1 cellular context compared by ENCODE assay signal in genomic region chr15:50778089-50778488, GRCh38.
TF ChIP-seq lines count a peak whose summit lies in the region.

No MANE protein-coding gene starts in this region.

TF ChIP-seq in SK-N-SH treated with all-trans-retinoic acid at 6 μM for 48 hours, 23 proteins besides CTCF, POLR2A, EP300 and RAD21 (continued from another document):
- TF ChIP-seq, protein P1, sequence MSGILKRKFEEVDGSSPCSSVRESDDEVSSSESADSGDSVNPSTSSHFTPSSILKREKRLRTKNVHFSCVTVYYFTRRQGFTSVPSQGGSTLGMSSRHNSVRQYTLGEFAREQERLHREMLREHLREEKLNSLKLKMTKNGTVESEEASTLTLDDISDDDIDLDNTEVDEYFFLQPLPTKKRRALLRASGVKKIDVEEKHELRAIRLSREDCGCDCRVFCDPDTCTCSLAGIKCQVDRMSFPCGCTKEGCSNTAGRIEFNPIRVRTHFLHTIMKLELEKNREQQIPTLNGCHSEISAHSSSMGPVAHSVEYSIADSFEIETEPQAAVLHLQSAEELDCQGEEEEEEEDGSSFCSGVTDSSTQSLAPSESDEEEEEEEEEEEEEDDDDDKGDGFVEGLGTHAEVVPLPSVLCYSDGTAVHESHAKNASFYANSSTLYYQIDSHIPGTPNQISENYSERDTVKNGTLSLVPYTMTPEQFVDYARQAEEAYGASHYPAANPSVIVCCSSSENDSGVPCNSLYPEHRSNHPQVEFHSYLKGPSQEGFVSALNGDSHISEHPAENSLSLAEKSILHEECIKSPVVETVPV (CRISPR knock-in tag; IDR thresholded peaks at IDR 0.05), result no peak
- TF ChIP-seq TOX (CRISPR knock-in tag; IDR thresholded peaks at IDR 0.05; ENCODE audit: borderline replicate concordance) (no peak), ZFP30 (CRISPR knock-in tag; IDR thresholded peaks at IDR 0.05) (no peak), BACH2 (CRISPR knock-in tag; IDR thresholded peaks at IDR 0.05; ENCODE audit: borderline replicate concordance) (no peak), OSR1 (CRISPR knock-in tag; IDR thresholded peaks at IDR 0.05) (no peak), ESRRG (CRISPR knock-in tag; IDR thresholded peaks at IDR 0.05) (no peak), SNAI2 (CRISPR knock-in tag; IDR thresholded peaks at IDR 0.05) (no peak), CSDC2 (CRISPR knock-in tag; IDR thresholded peaks at IDR 0.05) (no peak), ZC3H10 (CRISPR knock-in tag; IDR thresholded peaks at IDR 0.05) (no peak), RARB (CRISPR knock-in tag; IDR thresholded peaks at IDR 0.05) (no peak), PPARA (CRISPR knock-in tag; IDR thresholded peaks at IDR 0.05; ENCODE audit: borderline replicate concordance) (no peak), ZNF8 (CRISPR knock-in tag; IDR thresholded peaks at IDR 0.05) (no peak), ZFP3 (CRISPR knock-in tag; IDR thresholded peaks at IDR 0.05) (no peak), ISL1 (CRISPR knock-in tag; IDR thresholded peaks at IDR 0.05) (no peak), TCF4 (CRISPR knock-in tag; IDR thresholded peaks at IDR 0.05; ENCODE audit: borderline replicate concordance) (no peak)
- TF ChIP-seq, protein P2, sequence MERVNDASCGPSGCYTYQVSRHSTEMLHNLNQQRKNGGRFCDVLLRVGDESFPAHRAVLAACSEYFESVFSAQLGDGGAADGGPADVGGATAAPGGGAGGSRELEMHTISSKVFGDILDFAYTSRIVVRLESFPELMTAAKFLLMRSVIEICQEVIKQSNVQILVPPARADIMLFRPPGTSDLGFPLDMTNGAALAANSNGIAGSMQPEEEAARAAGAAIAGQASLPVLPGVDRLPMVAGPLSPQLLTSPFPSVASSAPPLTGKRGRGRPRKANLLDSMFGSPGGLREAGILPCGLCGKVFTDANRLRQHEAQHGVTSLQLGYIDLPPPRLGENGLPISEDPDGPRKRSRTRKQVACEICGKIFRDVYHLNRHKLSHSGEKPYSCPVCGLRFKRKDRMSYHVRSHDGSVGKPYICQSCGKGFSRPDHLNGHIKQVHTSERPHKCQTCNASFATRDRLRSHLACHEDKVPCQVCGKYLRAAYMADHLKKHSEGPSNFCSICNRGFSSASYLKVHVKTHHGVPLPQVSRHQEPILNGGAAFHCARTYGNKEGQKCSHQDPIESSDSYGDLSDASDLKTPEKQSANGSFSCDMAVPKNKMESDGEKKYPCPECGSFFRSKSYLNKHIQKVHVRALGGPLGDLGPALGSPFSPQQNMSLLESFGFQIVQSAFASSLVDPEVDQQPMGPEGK (CRISPR knock-in tag; IDR thresholded peaks at IDR 0.05; ENCODE audit: borderline replicate concordance), result no peak
- TF ChIP-seq, protein P3, sequence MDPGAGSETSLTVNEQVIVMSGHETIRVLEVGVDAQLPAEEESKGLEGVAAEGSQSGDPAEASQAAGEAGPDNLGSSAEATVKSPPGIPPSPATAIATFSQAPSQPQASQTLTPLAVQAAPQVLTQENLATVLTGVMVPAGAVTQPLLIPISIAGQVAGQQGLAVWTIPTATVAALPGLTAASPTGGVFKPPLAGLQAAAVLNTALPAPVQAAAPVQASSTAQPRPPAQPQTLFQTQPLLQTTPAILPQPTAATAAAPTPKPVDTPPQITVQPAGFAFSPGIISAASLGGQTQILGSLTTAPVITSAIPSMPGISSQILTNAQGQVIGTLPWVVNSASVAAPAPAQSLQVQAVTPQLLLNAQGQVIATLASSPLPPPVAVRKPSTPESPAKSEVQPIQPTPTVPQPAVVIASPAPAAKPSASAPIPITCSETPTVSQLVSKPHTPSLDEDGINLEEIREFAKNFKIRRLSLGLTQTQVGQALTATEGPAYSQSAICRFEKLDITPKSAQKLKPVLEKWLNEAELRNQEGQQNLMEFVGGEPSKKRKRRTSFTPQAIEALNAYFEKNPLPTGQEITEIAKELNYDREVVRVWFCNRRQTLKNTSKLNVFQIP (CRISPR knock-in tag; IDR thresholded peaks at IDR 0.05; ENCODE audit: borderline replicate concordance, low read depth), result no peak
